32 cellular contexts compared by ENCODE assay signal in genomic region chr3:4211610-4212009, GRCh38.
"Had no signal": no experiment of that assay in that cellular context is flagged by ENCODE, and none has a peak within 500 bp of the region (broad histone marks: within the 10 kb centered on the region; RNA-seq: fewer than 3 reads in every experiment).

No MANE protein-coding gene starts in this region.

- ATAC-seq: activated CD8-positive, alpha-beta T cell treated with anti-CD3 and anti-CD28 coated beads for 36 hours; activated naive CD4-positive, alpha-beta T cell treated with anti-CD3 and anti-CD28 coated beads, Interleukin-2, amount 50 U/mL, for 72 hours; activated T-cell treated with anti-CD3 and anti-CD28 coated beads, Interleukin-2, amount 50 U/mL, for 4 hours; activated T-cell treated with anti-CD3 and anti-CD28 coated beads, Interleukin-2, amount 50 U/mL, for 72 hours; activated T-helper 17 cell treated with anti-CD3 and anti-CD28 coated beads, Interleukin-2, amount 50 U/mL, for 72 hours; body of pancreas; WTC11 had no signal

- H3K27ac ChIP-seq: adrenal gland, body of pancreas, brain microvascular endothelial cell, breast epithelium, WERI-Rb-1 had no signal

- H3K4me3 ChIP-seq: adrenal gland, body of pancreas, breast epithelium had no signal

- H3K27me3 ChIP-seq: adrenal gland, body of pancreas, brain microvascular endothelial cell, breast epithelium had no signal

- H3K9me3 ChIP-seq: adrenal gland had no signal

- H3K4me1 ChIP-seq: adrenal gland, body of pancreas, breast epithelium had no signal

- DNase-seq: activated CD4-positive, alpha-beta memory T cell treated with anti-CD3 and anti-CD28 coated beads for 36 hours; activated CD4-positive, alpha-beta T cell treated with anti-CD3 and anti-CD28 coated beads for 4 hours; activated CD4-positive, alpha-beta T cell treated with anti-CD3 and anti-CD28 coated beads, Interleukin-2, amount 10 ng/mL, durations not matched to agents 24 days and 14 days; activated CD4-positive, alpha-beta T cell treated with anti-CD3 and anti-CD28 coated beads, Interleukin-2, amount 50 U/mL, for 1 hour; activated CD4-positive, alpha-beta T cell treated with anti-CD3 and anti-CD28 coated beads, Interleukin-2, amount 50 U/mL, for 4 hours; activated CD4-positive, CD25-positive, alpha-beta regulatory T cell treated with anti-CD3 and anti-CD28 coated beads, Interleukin-2, amount 50 U/mL, for 72 hours; activated CD8-positive, alpha-beta memory T cell treated with anti-CD3 and anti-CD28 coated beads, Interleukin-2, amount 50 U/mL, for 4 hours; activated CD8-positive, alpha-beta T cell treated with anti-CD3 and anti-CD28 coated beads for 36 hours; activated effector memory CD4-positive, alpha-beta T cell treated with anti-CD3 and anti-CD28 coated beads, Interleukin-2, amount 50 U/mL, for 16 hours; activated gamma-delta T cell treated with Interleukin-2 at 50 U/mL for 16 hours; activated naive CD4-positive, alpha-beta T cell; activated naive CD4-positive, alpha-beta T cell treated with anti-CD3 and anti-CD28 coated beads for 36 hours; activated naive CD4-positive, alpha-beta T cell treated with anti-CD3 and anti-CD28 coated beads, Interleukin-2, amount 50 U/mL, for 16 hours; activated naive CD8-positive, alpha-beta T cell treated with anti-CD3 and anti-CD28 coated beads for 36 hours; activated T-cell treated with anti-CD3 and anti-CD28 coated beads for 4 hours; activated T-cell treated with anti-CD3 and anti-CD28 coated beads, Interleukin-2, amount 50 U/mL, for 1 hour; activated T-cell treated with anti-CD3 and anti-CD28 coated beads, Interleukin-2, amount 50 U/mL, for 4 hours; activated T-cell treated with anti-CD3 and anti-CD28 coated beads, Interleukin-2, amount 50 U/mL, for 72 hours; adrenal gland; amniotic stem cell; aorta; body of pancreas; brain microvascular endothelial cell; central memory CD4-positive, alpha-beta T cell; T-helper 1 cell; T-helper 2 cell; T-helper 9 cell; WERI-Rb-1 had no signal

- H3K36me3 ChIP-seq: adrenal gland, brain microvascular endothelial cell, breast epithelium, WERI-Rb-1 had no signal
